Comparison of ENCODE assay signal across 28 cellular contexts in the genomic region with DNA sequence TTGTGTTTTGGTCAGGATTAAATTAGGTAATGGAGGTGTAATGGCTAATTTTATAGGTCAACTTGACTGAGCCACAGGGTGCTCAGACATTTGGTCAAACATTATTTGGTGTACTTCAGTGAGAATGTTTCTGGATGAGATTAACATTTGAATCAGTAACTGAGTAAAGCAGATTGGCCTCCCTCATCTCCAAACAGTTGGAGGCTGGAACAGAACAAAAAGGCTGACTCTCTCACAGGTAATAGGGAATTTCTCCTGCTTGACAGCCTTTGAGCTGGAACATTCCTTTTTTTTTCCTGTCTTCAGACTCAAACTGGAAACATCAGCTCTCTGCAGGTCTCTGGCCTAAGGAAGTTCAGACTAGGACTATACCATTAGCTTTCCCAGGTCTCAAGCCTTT.
"Had no signal": no experiment of that assay in that cellular context is flagged by ENCODE, and none has a peak within 500 bp of the region (broad histone marks: within the 10 kb centered on the region; RNA-seq: fewer than 3 reads in every experiment).

No MANE protein-coding gene starts in this region.

- H3K4me1 ChIP-seq: neural progenitor cell, parathyroid adenoma had no signal

- H3K9me3 ChIP-seq: heart right ventricle, neutrophil, psoas muscle, right atrium auricular region, right lobe of liver, suprapubic skin, thoracic aorta, tibial artery, vagina had no signal

- H3K27me3 Mint-ChIP-seq: naive B cell; stimulated activated naive CD8-positive, alpha-beta T cell treated with anti-CD3 and anti-CD28 coated beads, Interleukin-15, Interleukin-2, amounts not matched to agents 100 ng/mL and 50 ng/mL, for 24 hours; type B pancreatic cell had no signal

- H3K9me3 Mint-ChIP-seq: mesothelial cell of epicardium; naive B cell; natural killer cell; nephron progenitor cell; neural progenitor cell; stimulated activated naive CD8-positive, alpha-beta T cell treated with anti-CD3 and anti-CD28 coated beads, Interleukin-15, Interleukin-2, amounts not matched to agents 100 ng/mL and 50 ng/mL, for 24 hours; type B pancreatic cell had no signal

- H3K27ac ChIP-seq: hepatocyte, neural progenitor cell, neutrophil, parathyroid adenoma, psoas muscle, right atrium auricular region, right lobe of liver, suprapubic skin, thoracic aorta, tibial artery, vagina had no signal

- H3K4me2 ChIP-seq: hepatocyte, neural progenitor cell, smooth muscle cell had no signal

- H3K36me3 Mint-ChIP-seq: mesothelial cell of epicardium, naive B cell, natural killer cell, neural progenitor cell, type B pancreatic cell had no signal

- H3K36me3 ChIP-seq: heart right ventricle, neural progenitor cell, neutrophil, right atrium auricular region, right lobe of liver, suprapubic skin, thoracic aorta, tibial artery, vagina had no signal

- H3K4me3 ChIP-seq: heart right ventricle, hepatocyte, lung, neural progenitor cell, psoas muscle, right atrium auricular region, right lobe of liver, smooth muscle cell, suprapubic skin, thoracic aorta, tibial artery, vagina had no signal

- H3K27me3 ChIP-seq: heart right ventricle, hepatocyte, neural progenitor cell, neutrophil, right atrium auricular region, right lobe of liver, suprapubic skin, tibial artery, vagina had no signal

- DNase-seq: heart right ventricle; kidney glomerular epithelial cell; left cardiac atrium; mesendoderm; naive B cell; natural killer cell; nephron progenitor cell; occipital lobe; psoas muscle; right lobe of liver; stimulated activated CD4-positive, alpha-beta T cell treated with anti-CD3 and anti-CD28 coated beads, Interleukin-1b, Interleukin-23, amount 100 ng/mL, for 48 hours; stimulated activated CD4-positive, alpha-beta T cell treated with anti-CD3 and anti-CD28 coated beads, Interleukin-4, amount 100 ng/mL, for 1 hour; stimulated activated naive CD4-positive, alpha-beta T cell; tibial artery had no signal

- H3K79me2 ChIP-seq: hepatocyte, parathyroid adenoma had no signal

- H3K9ac ChIP-seq: neural progenitor cell, parathyroid adenoma had no signal

- H2AFZ ChIP-seq: hepatocyte, neural progenitor cell, parathyroid adenoma had no signal

- ATAC-seq: heart right ventricle, left cardiac atrium, left lobe of liver, natural killer cell, psoas muscle, right lobe of liver had no signal

- H3K27ac Mint-ChIP-seq: mesothelial cell of epicardium; natural killer cell; neural progenitor cell; stimulated activated naive CD8-positive, alpha-beta T cell treated with anti-CD3 and anti-CD28 coated beads, Interleukin-15, Interleukin-2, amounts not matched to agents 100 ng/mL and 50 ng/mL, for 24 hours; type B pancreatic cell had no signal

- H3K4me1 Mint-ChIP-seq: nephron progenitor cell, neural progenitor cell had no signal

- H3K4me3 Mint-ChIP-seq: mesothelial cell of epicardium; naive B cell; natural killer cell; nephron progenitor cell; neural progenitor cell; stimulated activated naive CD8-positive, alpha-beta T cell treated with anti-CD3 and anti-CD28 coated beads, Interleukin-15, Interleukin-2, amounts not matched to agents 100 ng/mL and 50 ng/mL, for 24 hours; type B pancreatic cell had no signal
